ENCODE assay signal across 24 cellular contexts in the genomic region with DNA sequence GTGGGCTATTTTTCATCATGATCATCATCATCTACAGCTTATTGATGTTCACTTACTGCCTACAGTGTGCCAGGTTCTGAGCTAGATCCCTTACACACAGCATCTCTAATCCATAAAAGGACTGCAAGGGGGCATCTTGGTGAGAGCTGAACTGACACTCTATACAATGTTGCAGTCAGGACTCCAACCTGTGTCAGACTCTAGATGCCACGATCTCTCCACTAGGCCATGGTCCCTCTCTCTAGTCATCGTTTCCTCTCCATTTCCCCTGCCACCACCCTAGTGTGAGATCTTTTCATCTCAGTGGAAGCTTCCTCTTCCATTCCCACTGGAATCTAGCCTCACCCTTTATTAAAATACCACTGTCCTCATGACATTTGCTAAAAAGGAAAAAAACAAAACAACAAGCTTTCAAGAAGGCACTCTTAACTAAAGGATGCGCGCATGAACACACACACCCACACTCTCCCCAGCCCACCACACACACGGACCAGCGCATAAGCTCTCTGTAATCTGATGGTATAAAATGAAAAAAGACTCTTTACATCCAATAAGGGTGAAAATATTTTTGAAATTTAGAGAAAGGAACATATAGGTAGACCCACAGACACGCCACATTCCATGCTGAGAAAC.
DNase-seq lines count a peak whose midpoint lies in the region; ATAC-seq and TF ChIP-seq lines count a peak whose summit lies in the region.
"Had no signal": no experiment of that assay in that cellular context is flagged by ENCODE, and none has a peak within 500 bp of the region (broad histone marks: within the 10 kb centered on the region; RNA-seq: fewer than 3 reads in every experiment).

No MANE protein-coding gene starts in this region.

- BruUV-seq in Caco-2 (replicated peaks; lab: Mats Ljungman, UMichigan), result no TSS peak

- no peaks in the 10 kb centered on the region for H3K27me3 ChIP-seq in Caco-2 (replicated peaks; ENCODE audit: control insufficient read depth, insufficient read depth, low read length)
- H3K27me3 ChIP-seq: gastroesophageal sphincter, pancreas, suprapubic skin had no signal

- H3K27ac ChIP-seq in SK-N-MC, result peak overlapping the region; percentile 98
- H3K27ac ChIP-seq in mesodermal cell (ENCODE audit: low read depth, low read length, severe bottlenecking), result peak overlapping the region; percentile 95
- H3K27ac ChIP-seq: lower lobe of right lung, pancreas, suprapubic skin had no signal

- H3K4me3 ChIP-seq in Caco-2 (ENCODE audit: low read depth, low read length) (no peak overlapping the region), SK-N-MC (no peak overlapping the region), mesodermal cell (ENCODE audit: extremely low read depth, insufficient read depth, low read length, poor library complexity, severe bottlenecking) (no peak overlapping the region)
- H3K4me3 ChIP-seq: gastroesophageal sphincter, lower lobe of right lung, pancreas, suprapubic skin had no signal

- peak; percentile 77 to 85 for ATAC-seq in stimulated activated naive B cell treated with anti-CD40 and anti-IgM and Interleukin-4, amounts not matched to agents 10 μg/mL and 1 μg/mL and 100 μg/mL, for 72 hours (replicated peaks)
- ATAC-seq: esophagus mucosa had no signal

- H3K27ac Mint-ChIP-seq in Caco-2 (ENCODE audit: unreplicated experiment), result peak overlapping the region; percentile 86
- H3K27ac Mint-ChIP-seq in stimulated activated naive B cell treated with anti-CD40 and anti-IgM and Interleukin-4, amounts not matched to agents 10 μg/mL and 1 μg/mL and 100 μg/mL, for 72 hours, result peak overlapping the region; percentile 20
- H3K27ac Mint-ChIP-seq: activated naive CD8-positive, alpha-beta T cell treated with anti-CD3 and anti-CD28 coated beads, Interleukin-2, amount 10 ng/mL, durations not matched to agents 7 days and 5 days; activated T-helper 2 cell treated with anti-CD3 and anti-CD28 coated beads, Interferon-gamma antibody, Interleukin-2, Interleukin-4, amounts not matched to agents 10 μg/mL and 5 μg/mL and 100 μg/mL, durations not matched to agents 14 hours and 24 hours and 36 hours had no signal

- POLR2A ChIA-PET in Caco-2 (lab: Charles Lee), result no interaction called here

- intact Hi-C loops in Caco-2 (cut with micrococcal nuclease; ENCODE audit: unreplicated experiment), result no loop called here

- H3K36me3 ChIP-seq in Caco-2 (ENCODE audit: control insufficient read depth, insufficient read depth, low read length), result no peaks in the 10 kb centered on the region
- no peaks in the 10 kb centered on the region for H3K36me3 ChIP-seq in SK-N-MC (ENCODE audit: insufficient read depth, low read length)
- peaks cover 6% of the 10 kb centered on the region for H3K36me3 ChIP-seq in mesodermal cell (ENCODE audit: control insufficient read depth, insufficient read depth, low read length)
- H3K36me3 ChIP-seq: gastroesophageal sphincter, lower lobe of right lung, pancreas, suprapubic skin had no signal

- no peaks in the 10 kb centered on the region for H3K9me3 ChIP-seq in Caco-2
- no peaks in the 10 kb centered on the region for H3K9me3 ChIP-seq in SK-N-MC (ENCODE audit: low read depth, low read length)
- no peaks in the 10 kb centered on the region for H3K9me3 ChIP-seq in mesodermal cell (ENCODE audit: control insufficient read depth, low read length)
- H3K9me3 ChIP-seq: gastroesophageal sphincter, lower lobe of right lung, pancreas, suprapubic skin had no signal

- H3K27me3 Mint-ChIP-seq in Caco-2 (ENCODE audit: insufficient read depth, unreplicated experiment), result no peaks in the 10 kb centered on the region
- H3K27me3 Mint-ChIP-seq in stimulated activated naive B cell treated with anti-CD40 and anti-IgM and Interleukin-4, amounts not matched to agents 10 μg/mL and 1 μg/mL and 100 μg/mL, for 72 hours, result no peaks in the 10 kb centered on the region

- CTCF ChIA-PET in Caco-2 (lab: Charles Lee), result no interaction called here

- H3K4me1 ChIP-seq in Caco-2 (peaks cover 29% of the 10 kb centered on the region), mesodermal cell (ENCODE audit: control insufficient read depth, insufficient read depth, low read length, poor library complexity, severe bottlenecking) (peaks cover 44% of the 10 kb centered on the region)
- H3K4me1 ChIP-seq: pancreas had no signal

- H3K4me3 Mint-ChIP-seq in Caco-2 (ENCODE audit: unreplicated experiment), result no peak overlapping the region
- H3K4me3 Mint-ChIP-seq in stimulated activated naive B cell treated with anti-CD40 and anti-IgM and Interleukin-4, amounts not matched to agents 10 μg/mL and 1 μg/mL and 100 μg/mL, for 72 hours, result peak overlapping the region in 1 of 2 donors; percentile 18
- H3K4me3 Mint-ChIP-seq: activated naive CD8-positive, alpha-beta T cell treated with anti-CD3 and anti-CD28 coated beads, Interleukin-2, amount 10 ng/mL, durations not matched to agents 7 days and 5 days had no signal

- peaks cover 37% of the 10 kb centered on the region for H3K4me1 Mint-ChIP-seq in Caco-2 (ENCODE audit: low read depth, unreplicated experiment)
- H3K4me1 Mint-ChIP-seq in stimulated activated naive B cell treated with anti-CD40 and anti-IgM and Interleukin-4, amounts not matched to agents 10 μg/mL and 1 μg/mL and 100 μg/mL, for 72 hours, result peaks cover 15 to 20% of the 10 kb centered on the region in 2 donors
- H3K4me1 Mint-ChIP-seq: activated naive CD8-positive, alpha-beta T cell treated with anti-CD3 and anti-CD28 coated beads, Interleukin-2, amount 10 ng/mL, durations not matched to agents 7 days and 5 days had no signal

- no peaks in the 10 kb centered on the region for H3K9me3 Mint-ChIP-seq in Caco-2 (ENCODE audit: unreplicated experiment)
- no peaks in the 10 kb centered on the region for H3K9me3 Mint-ChIP-seq in stimulated activated naive B cell treated with anti-CD40 and anti-IgM and Interleukin-4, amounts not matched to agents 10 μg/mL and 1 μg/mL and 100 μg/mL, for 72 hours
- H3K9me3 Mint-ChIP-seq: activated naive CD8-positive, alpha-beta T cell treated with anti-CD3 and anti-CD28 coated beads, Interleukin-2, amount 10 ng/mL, durations not matched to agents 7 days and 5 days; activated T-helper 2 cell treated with anti-CD3 and anti-CD28 coated beads, Interferon-gamma antibody, Interleukin-2, Interleukin-4, amounts not matched to agents 10 μg/mL and 5 μg/mL and 100 μg/mL, durations not matched to agents 14 hours and 24 hours and 36 hours had no signal

- TF ChIP-seq CTCF in Caco-2 (IDR thresholded peaks at IDR 0.05; ENCODE audit: insufficient read depth in 1 of 2, low read depth in 1 of 2, low read length in 1 of 2, severe bottlenecking in 1 of 2, unreplicated experiment in 1 of 2), result no peak

- WGBS in mesodermal cell (ENCODE audit: insufficient coverage in 2 of 2), 2 experiments, result 77 to 98% methylated on average over 2 to 3 of the region's 7 CpGs

- no peak for DNase-seq in Caco-2
- no peak for DNase-seq in SK-N-MC (ENCODE audit: low read depth, low spot score)
- DNase-seq in stimulated activated naive B cell treated with anti-CD40 and anti-IgM and Interleukin-4, amounts not matched to agents 10 μg/mL and 1 μg/mL and 100 μg/mL, for 72 hours, result no peak
- no peak for DNase-seq in activated effector memory CD4-positive, alpha-beta T cell treated with Interleukin-2 at 50 U/mL for 16 hours
- no peak for DNase-seq in activated CD4-positive, CD25-positive, alpha-beta regulatory T cell (lab: John Stamatoyannopoulos, UW)
- no peak for DNase-seq in NCI-H2227 (lab: John Stamatoyannopoulos, UW; ENCODE audit: unreplicated experiment)
- DNase-seq: activated CD4-positive, alpha-beta T cell treated with anti-CD3 and anti-CD28 coated beads, Interleukin-2, amount 50 U/mL, for 1 hour; activated CD8-positive, alpha-beta memory T cell treated with anti-CD3 and anti-CD28 coated beads, Interleukin-2, amount 50 U/mL, for 4 hours; activated naive CD8-positive, alpha-beta T cell treated with anti-CD3 and anti-CD28 coated beads, Interleukin-2, amount 10 ng/mL, durations not matched to agents 7 days and 5 days; AML-193; COR-L47; DMS79 treated with DMSO at 0.1 percent for 48 hours; effector CD4-positive, alpha-beta T cell; Karpas-422; lower lobe of right lung; NCI-H226; NCI-H774; pancreas; right cardiac atrium had no signal

- H3K9ac ChIP-seq in SK-N-MC (ENCODE audit: insufficient read length), result no peak overlapping the region

- H3K36me3 Mint-ChIP-seq in Caco-2 (ENCODE audit: insufficient read depth, unreplicated experiment), result no peaks in the 10 kb centered on the region
- H3K36me3 Mint-ChIP-seq in stimulated activated naive B cell treated with anti-CD40 and anti-IgM and Interleukin-4, amounts not matched to agents 10 μg/mL and 1 μg/mL and 100 μg/mL, for 72 hours, result no peaks in the 10 kb centered on the region
- H3K36me3 Mint-ChIP-seq: activated naive CD8-positive, alpha-beta T cell treated with anti-CD3 and anti-CD28 coated beads, Interleukin-2, amount 10 ng/mL, durations not matched to agents 7 days and 5 days had no signal
